ENCODE assay signal across 13 cellular contexts in the genomic region with DNA sequence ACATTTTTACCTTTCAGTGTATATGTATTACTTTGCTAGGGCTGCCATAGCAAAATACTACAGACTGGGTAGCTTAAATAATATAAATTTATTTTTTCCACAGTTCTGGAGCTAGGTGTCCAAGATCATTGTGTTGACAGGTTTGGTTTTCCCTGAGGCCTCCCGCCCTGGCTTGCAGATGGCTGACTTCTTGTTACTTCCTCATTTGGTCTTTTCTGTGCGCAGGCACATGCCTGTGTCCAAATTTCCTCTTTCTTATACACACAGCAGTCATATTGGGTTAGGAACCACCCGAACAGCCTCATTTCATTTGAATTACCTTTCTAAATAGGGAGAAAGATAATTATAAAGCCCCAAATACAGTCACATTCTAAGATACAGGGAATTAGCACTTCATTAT.
DNase-seq lines count a peak whose midpoint lies in the region; ATAC-seq and TF ChIP-seq lines count a peak whose summit lies in the region.
"Had no signal": no experiment of that assay in that cellular context is flagged by ENCODE, and none has a peak within 500 bp of the region (broad histone marks: within the 10 kb centered on the region; RNA-seq: fewer than 3 reads in every experiment).

No MANE protein-coding gene starts in this region.

- H3K27ac ChIP-seq in right atrium auricular region (no peak overlapping the region), gastroesophageal sphincter (no peak overlapping the region), tibial nerve (no peak overlapping the region), ovary (no peak overlapping the region), Karpas-422 (ENCODE audit: low read length) (no peak overlapping the region)

- TF ChIP-seq CTCF in right atrium auricular region (IDR thresholded peaks at IDR 0.05) (no peak), NB4 (IDR thresholded peaks at IDR 0.05; ENCODE audit: low read depth, low read length) (no peak), gastroesophageal sphincter (IDR thresholded peaks at IDR 0.05) (no peak), tibial nerve (IDR thresholded peaks at IDR 0.05) (no peak), ovary (IDR thresholded peaks at IDR 0.05) (no peak)

- TF ChIP-seq POLR2A in NB4 (IDR thresholded peaks at IDR 0.05; ENCODE audit: extremely low read depth, insufficient read length) (no peak), gastroesophageal sphincter (IDR thresholded peaks at IDR 0.05) (no peak), tibial nerve (IDR thresholded peaks at IDR 0.05) (no peak), ovary (IDR thresholded peaks at IDR 0.05) (no peak)

- intact Hi-C loops in Right ventricle myocardium inferior (cut with DNase I) (no loop called here), ovary (cut with DNase I) (no loop called here)

- DNase-seq in Right ventricle myocardium inferior (ENCODE audit: missing footprints) (peak; percentile 65), right atrium auricular region (ENCODE audit: low spot score) (no peak), NB4 (ENCODE audit: low read depth) (peak; percentile 87), tibial nerve (ENCODE audit: low spot score in 2 of 2) (peak; percentile 7 to 17), ovary (no peak), COR-L47 (lab: John Stamatoyannopoulos, UW) (no peak), Karpas-422 (no peak)
- DNase-seq: 8988T; activated CD4-positive, alpha-beta memory T cell treated with anti-CD3 and anti-CD28 coated beads, Interleukin-2, amount 10 ng/mL, durations not matched to agents 7 days and 5 days; Caco-2; NCI-H1417; NCI-H526 treated with DMSO at 0.1 percent for 48 hours had no signal

- H3K9me3 ChIP-seq in right atrium auricular region (no peaks in the 10 kb centered on the region), gastroesophageal sphincter (no peaks in the 10 kb centered on the region), tibial nerve (no peaks in the 10 kb centered on the region), ovary (no peaks in the 10 kb centered on the region), Karpas-422 (ENCODE audit: low read length) (peaks cover 18% of the 10 kb centered on the region)
- H3K9me3 ChIP-seq: Caco-2 had no signal

- no peak overlapping the region for H3K9ac ChIP-seq in Karpas-422 (ENCODE audit: low read length)

- H3K79me2 ChIP-seq in Karpas-422 (ENCODE audit: low read length) = no peaks in the 10 kb centered on the region

- no peaks in the 10 kb centered on the region for H3K9me2 ChIP-seq in Karpas-422 (replicated peaks; ENCODE audit: insufficient read depth, low read length)

- TF ChIP-seq EP300 in gastroesophageal sphincter (IDR thresholded peaks at IDR 0.05) (no peak), tibial nerve (IDR thresholded peaks at IDR 0.05) (no peak), ovary (IDR thresholded peaks at IDR 0.05) (no peak)

- ATAC-seq in Right ventricle myocardium inferior (no peak), gastroesophageal sphincter (peak; percentile 51)

- H3K4me3 ChIP-seq in right atrium auricular region = no peak overlapping the region
- no peak overlapping the region for H3K4me3 ChIP-seq in NB4 (ENCODE audit: low read depth, low read length)
- H3K4me3 ChIP-seq in gastroesophageal sphincter = no peak overlapping the region
- H3K4me3 ChIP-seq in tibial nerve = no peak overlapping the region
- H3K4me3 ChIP-seq in ovary = no peak overlapping the region
- no peak overlapping the region for H3K4me3 ChIP-seq in Karpas-422 (ENCODE audit: low read length)

- no peak overlapping the region for H2AFZ ChIP-seq in Karpas-422 (ENCODE audit: low read length)

- H3K27me3 ChIP-seq in right atrium auricular region (no peaks in the 10 kb centered on the region), gastroesophageal sphincter (no peaks in the 10 kb centered on the region), tibial nerve (no peaks in the 10 kb centered on the region), ovary (no peaks in the 10 kb centered on the region), Karpas-422 (ENCODE audit: low read length) (no peaks in the 10 kb centered on the region)

- no peaks in the 10 kb centered on the region for H3K36me3 ChIP-seq in right atrium auricular region
- no peaks in the 10 kb centered on the region for H3K36me3 ChIP-seq in gastroesophageal sphincter
- no peaks in the 10 kb centered on the region for H3K36me3 ChIP-seq in tibial nerve
- H3K36me3 ChIP-seq in ovary = no peaks in the 10 kb centered on the region
- no peaks in the 10 kb centered on the region for H3K36me3 ChIP-seq in Karpas-422 (ENCODE audit: insufficient read depth, low read length)

- no peak overlapping the region for H3K4me2 ChIP-seq in Karpas-422 (ENCODE audit: low read depth, low read length, poor library complexity, severe bottlenecking)

- H4K20me1 ChIP-seq in Karpas-422 (ENCODE audit: insufficient read depth, low read depth, low read length) = no peaks in the 10 kb centered on the region

- 83 to 90% methylated on average over 3 of the region's 3 CpGs for WGBS in gastroesophageal sphincter (ENCODE audit: low coverage in 1 of 2), 2 donors
- 76 to 83% methylated on average over 3 of the region's 3 CpGs for WGBS in tibial nerve, 2 donors
- WGBS in ovary, 3 donors = 87 to 91% (median 89%) methylated on average over 3 of the region's 3 CpGs

- H3K4me1 ChIP-seq in right atrium auricular region = no peaks in the 10 kb centered on the region
- no peaks in the 10 kb centered on the region for H3K4me1 ChIP-seq in gastroesophageal sphincter
- H3K4me1 ChIP-seq in tibial nerve = no peaks in the 10 kb centered on the region
- H3K4me1 ChIP-seq in ovary (ENCODE audit: insufficient read depth) = no peaks in the 10 kb centered on the region
- no peaks in the 10 kb centered on the region for H3K4me1 ChIP-seq in Karpas-422 (ENCODE audit: low read length)
- H3K4me1 ChIP-seq: Caco-2 had no signal

Comparison
In these comparisons a context has a peak if more than half of its experiments do, and no peak if none do; other contexts are left out.
1. DNase-seq: peak in Right ventricle myocardium inferior (single experiment), NB4 (single experiment) and tibial nerve (2 of 2); none in right atrium auricular region (single experiment), ovary (0 of 5), COR-L47 (single experiment) and Karpas-422 (single experiment).